ENCODE assay signal across 8 cellular contexts in genomic region chr5:161546463-161547301, GRCh38. TPM values are rescaled to one million over a fixed set of nuclear protein-coding genes. Genes with fewer than 3 reads are reported as not detected.
DNase-seq lines count a peak whose midpoint lies in the region; ATAC-seq, FAIRE-seq and TF ChIP-seq lines count a peak whose summit lies in the region.

Gene GABRB2 (minus strand): TSS chr5:161546725. CDS start chr5:161546643, 82 bp downstream.

- H3K4me3 ChIP-seq in NT2/D1 (ENCODE audit: insufficient read length, low read depth) (peak within 1 kb of the TSS; percentile 46), bronchial epithelial cell (ENCODE audit: low read depth, low read length) (peak within 1 kb of the TSS; percentile 23), skin epidermis (peak within 1 kb of the TSS in 6 of 7 experiments; percentile 5 to 41 (median 20))

- peak within 1 kb of the TSS; percentile 85 for H3K4me3 Mint-ChIP-seq in CD4-positive, alpha-beta T cell

- no peak for FAIRE-seq in bronchial epithelial cell (lab: Jason Lieb, UNC)

- H3K27me3 Mint-ChIP-seq in CD4-positive, alpha-beta T cell: peaks cover 86% of the 10 kb centered on the region

- no peak within 1 kb of the TSS for H3K27ac ChIP-seq in CD4-positive, alpha-beta T cell (ENCODE audit: low read depth, low read length)
- no peak within 1 kb of the TSS for H3K27ac ChIP-seq in skin epidermis

- no peaks in the 10 kb centered on the region for H3K36me3 Mint-ChIP-seq in CD4-positive, alpha-beta T cell (ENCODE audit: low read depth)

- H3K27ac Mint-ChIP-seq in CD4-positive, alpha-beta T cell: no peak within 1 kb of the TSS

- H3K9me3 ChIP-seq in CD4-positive, alpha-beta T cell (ENCODE audit: control insufficient read depth, low read length): no peaks in the 10 kb centered on the region
- H3K9me3 ChIP-seq in NT2/D1 (ENCODE audit: insufficient read depth, low read length): no peaks in the 10 kb centered on the region

- CTCF ChIA-PET in CD4-positive, alpha-beta T cell (lab: Charles Lee): no interaction called here

- POLR2A ChIA-PET in CD4-positive, alpha-beta T cell (lab: Charles Lee): no interaction called here

- intact Hi-C loops in CD4-positive, alpha-beta T cell (cut with DNase I, micrococcal nuclease): no loop called here

- no peak for TF ChIP-seq CTCF in CD4-positive, alpha-beta T cell (IDR thresholded peaks at IDR 0.05)
- no peak for TF ChIP-seq CTCF in bronchial epithelial cell (IDR thresholded peaks at IDR 0.05; ENCODE audit: insufficient read depth, low read length, severe bottlenecking)

- peaks cover 15% of the 10 kb centered on the region for H3K4me1 Mint-ChIP-seq in CD4-positive, alpha-beta T cell (ENCODE audit: low read depth)

- peak in 1 of 10 experiments; percentile 4 for DNase-seq in CD4-positive, alpha-beta T cell
- DNase-seq in NT2/D1 (ENCODE audit: low read depth, low spot score) (no peak), bronchial epithelial cell (ENCODE audit: low read depth) (peak; percentile 25), islet precursor cell (peak; percentile 70), GF-D8 (lab: John Stamatoyannopoulos, UW) (no peak)

- peaks cover 4% of the 10 kb centered on the region for H3K9me3 Mint-ChIP-seq in CD4-positive, alpha-beta T cell

- no peaks in the 10 kb centered on the region for H3K36me3 ChIP-seq in NT2/D1 (ENCODE audit: insufficient read depth, insufficient read length, low read length)
- H3K36me3 ChIP-seq in bronchial epithelial cell (ENCODE audit: control insufficient read depth, insufficient read depth, low read length): no peaks in the 10 kb centered on the region

- peaks cover 59% of the 10 kb centered on the region for H3K27me3 ChIP-seq in CD4-positive, alpha-beta T cell (ENCODE audit: control insufficient read depth, insufficient read depth, low read length)
- H3K27me3 ChIP-seq in NT2/D1 (ENCODE audit: insufficient read depth, insufficient read length): peaks cover 53% of the 10 kb centered on the region
- peaks cover 22% of the 10 kb centered on the region for H3K27me3 ChIP-seq in bronchial epithelial cell (ENCODE audit: control insufficient read depth, insufficient read depth, low read length)

- no peak for ATAC-seq in CD4-positive, alpha-beta T cell (ENCODE audit: poor library complexity)
- ATAC-seq in GM18867 (IDR thresholded peaks at IDR 0.05; ENCODE audit: unreplicated experiment): peak; percentile 79
- ATAC-seq in HG03064 (IDR thresholded peaks at IDR 0.05; ENCODE audit: low read depth, unreplicated experiment): peak; percentile 68

- peak within 1 kb of the TSS; percentile 42 for H3K9ac ChIP-seq in NT2/D1 (ENCODE audit: insufficient read length, low read depth)

- H3K4me1 ChIP-seq in NT2/D1 (ENCODE audit: insufficient read depth, insufficient read length): no peaks in the 10 kb centered on the region

RNA-seq across cellular contexts. Expression of gene GABRB2, which starts in this region (rescaled TPM):
- not detected for total RNA-seq in CD4-positive, alpha-beta T cell
- total RNA-seq in bronchial epithelial cell: not detected in 2 replicates

Comparison
In these comparisons a context has a peak if more than half of its experiments do, and no peak if none do; other contexts are left out.
1. Peak in DNase-seq and H3K4me3 ChIP-seq in bronchial epithelial cell; RNA of the gene not detected or under 1 TPM.